ENCODE assay signal across 12 cellular contexts in the genomic region with DNA sequence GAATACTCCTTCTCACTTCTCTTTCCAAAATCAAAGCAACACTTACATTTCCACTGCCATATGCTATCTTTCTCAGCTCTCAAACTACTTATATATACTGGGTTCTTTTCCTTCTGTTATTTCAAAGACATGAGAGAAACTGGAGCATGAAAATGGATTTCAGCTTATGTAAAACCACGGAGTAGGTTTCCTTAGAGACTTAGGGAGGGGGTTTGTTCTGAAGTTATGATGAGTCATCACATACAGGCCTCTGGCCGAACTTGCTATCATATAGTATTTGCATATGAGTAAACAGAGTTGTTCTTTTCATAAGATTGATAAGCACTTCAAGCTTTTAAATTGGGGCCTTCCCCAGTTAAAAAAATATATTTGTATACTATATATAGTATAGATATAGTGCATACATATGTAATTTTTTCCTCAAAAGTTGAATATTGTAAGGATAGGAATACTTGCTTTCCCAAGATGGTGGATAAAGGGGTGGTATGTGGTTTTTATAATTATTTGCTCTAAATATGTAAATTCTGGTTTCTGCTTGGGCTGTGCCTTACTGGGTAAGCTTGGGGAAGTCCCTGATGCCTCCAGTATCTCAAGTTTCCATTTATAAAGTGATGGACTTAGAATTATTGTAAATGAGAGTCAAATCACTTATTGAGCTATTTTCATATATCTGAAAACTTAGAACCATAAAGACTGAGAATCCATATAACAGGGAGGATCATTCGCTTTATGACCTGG.
DNase-seq lines count a peak whose midpoint lies in the region; ATAC-seq, FAIRE-seq and TF ChIP-seq lines count a peak whose summit lies in the region.
"Had no signal": no experiment of that assay in that cellular context is flagged by ENCODE, and none has a peak within 500 bp of the region (broad histone marks: within the 10 kb centered on the region; RNA-seq: fewer than 3 reads in every experiment).

No MANE protein-coding gene starts in this region.

- H3K56ac ChIP-seq in H1 (replicated peaks; ENCODE audit: insufficient read length, low read depth, low read length): no peak overlapping the region

- no peaks in the 10 kb centered on the region for H3K4me1 ChIP-seq in A549
- peaks cover 0 to 2% (median 0%) of the 10 kb centered on the region in 4 experiments; a peak in 1 of 7 replicates for H3K4me1 ChIP-seq in H1 (replicated peaks in 1 of 4; ENCODE audit: control insufficient read depth in 3 of 4, insufficient read depth in 4 of 4, low read length in 3 of 4)
- H3K4me1 ChIP-seq: upper lobe of right lung had no signal

- 37% methylated on average over 3 of the region's 3 CpGs for WGBS in A549 (ENCODE audit: missing lambda C conversion rate)
- 72% methylated on average over 3 of the region's 3 CpGs; no CpG with 5 or more reads in 1 of the 2 experiments for WGBS in H1 (ENCODE audit: extremely low coverage in 1 of 2, insufficient coverage in 1 of 2, insufficient read length in 1 of 2, insufficient replicate concordance in 2 of 2, low coverage in 1 of 2, low lambda C conversion rate in 2 of 2, missing lambda C conversion rate in 1 of 2), 2 experiments

- no peak overlapping the region for H2BK15ac ChIP-seq in H1 (ENCODE audit: low read length)

- no peak overlapping the region for H2BK120ac ChIP-seq in H1 (replicated peaks; ENCODE audit: low read depth, low read length)

- TF ChIP-seq EP300 in A549 (IDR thresholded peaks at IDR 0.05) (no peak), H1 (IDR thresholded peaks at IDR 0.05; ENCODE audit: borderline replicate concordance in 1 of 2, low read depth in 2 of 2, low read length in 2 of 2) (no peak)

- POLR2A ChIA-PET in A549 (lab: Yijun Ruan, JAX): no interaction called here
- POLR2A ChIA-PET in H1 (lab: Charles Lee; ENCODE audit: partially characterized antibody): no interaction called here
- POLR2A ChIA-PET in activated CD4-positive, alpha-beta T cell treated with anti-CD3 and anti-CD28 coated beads, Interleukin-2, amount 10 ng/mL, durations not matched to agents 7 days and 5 days (lab: Charles Lee): no interaction called here

- no peaks in the 10 kb centered on the region for H3K36me3 ChIP-seq in H1 (ENCODE audit: control insufficient read depth in 2 of 4, insufficient read depth in 4 of 4, low read length in 3 of 4)
- H3K36me3 ChIP-seq: neutrophil, upper lobe of right lung had no signal

- H3K79me1 ChIP-seq in H1 (ENCODE audit: low read depth, low read length): no peaks in the 10 kb centered on the region

- H4K5ac ChIP-seq in H1 (ENCODE audit: insufficient read length, low read depth, low read length): no peak overlapping the region

- no peak for TF ChIP-seq POLR2A in A549 (IDR thresholded peaks at IDR 0.05; ENCODE audit: low read length)
- no peak for TF ChIP-seq POLR2A in H1 (IDR thresholded peaks at IDR 0.05; ENCODE audit: control extremely low read depth in 1 of 2, low read depth in 2 of 2, low read length in 2 of 2)

- no peak overlapping the region for H2BK5ac ChIP-seq in H1 (ENCODE audit: low read depth, low read length)

- H3K4me3 Mint-ChIP-seq in activated CD4-positive, alpha-beta T cell treated with anti-CD3 and anti-CD28 coated beads, Interleukin-2, amount 10 ng/mL, durations not matched to agents 7 days and 5 days: no peak overlapping the region
- H3K4me3 Mint-ChIP-seq: immature natural killer cell had no signal

- no peak overlapping the region for H3K4me2 ChIP-seq in A549
- H3K4me2 ChIP-seq in H1 (ENCODE audit: insufficient read depth in 1 of 2, low read depth in 2 of 2, low read length in 2 of 2): no peak overlapping the region

- H3K23me2 ChIP-seq in H1 (ENCODE audit: low read depth, low read length): no peaks in the 10 kb centered on the region

- H2BK12ac ChIP-seq in H1 (ENCODE audit: low read depth, low read length): no peak overlapping the region

- H4K8ac ChIP-seq in H1 (ENCODE audit: extremely low read depth, insufficient read depth, low read length): no peak overlapping the region

- no peaks in the 10 kb centered on the region for H3K27me3 Mint-ChIP-seq in activated CD4-positive, alpha-beta T cell treated with anti-CD3 and anti-CD28 coated beads, Interleukin-2, amount 10 ng/mL, durations not matched to agents 7 days and 5 days

- ATAC-seq in A549 (no peak), GM21529 (IDR thresholded peaks at IDR 0.05; ENCODE audit: unreplicated experiment) (peak; percentile 54), HG03095 (IDR thresholded peaks at IDR 0.05; ENCODE audit: unreplicated experiment) (no peak)
- ATAC-seq: upper lobe of right lung had no signal

- no peak overlapping the region for H2BK20ac ChIP-seq in H1 (ENCODE audit: low read length)

- no peaks in the 10 kb centered on the region for H3K9me3 Mint-ChIP-seq in activated CD4-positive, alpha-beta T cell treated with anti-CD3 and anti-CD28 coated beads, Interleukin-2, amount 10 ng/mL, durations not matched to agents 7 days and 5 days

- H3K4me1 Mint-ChIP-seq in activated CD4-positive, alpha-beta T cell treated with anti-CD3 and anti-CD28 coated beads, Interleukin-2, amount 10 ng/mL, durations not matched to agents 7 days and 5 days: no peaks in the 10 kb centered on the region
- H3K4me1 Mint-ChIP-seq: immature natural killer cell had no signal

- H3K27ac ChIP-seq in A549: no peak overlapping the region
- H3K27ac ChIP-seq in H1 (ENCODE audit: low read depth, low read length): no peak overlapping the region
- H3K27ac ChIP-seq: neutrophil, upper lobe of right lung had no signal

- H3K9ac ChIP-seq in H1 (replicated peaks in 1 of 4; ENCODE audit: extremely low read depth in 1 of 4, low read depth in 3 of 4, low read length in 3 of 4): no peak overlapping the region

- H3K18ac ChIP-seq in H1 (ENCODE audit: extremely low read depth, low read length): no peak overlapping the region

- no peaks in the 10 kb centered on the region for H3K36me3 Mint-ChIP-seq in activated CD4-positive, alpha-beta T cell treated with anti-CD3 and anti-CD28 coated beads, Interleukin-2, amount 10 ng/mL, durations not matched to agents 7 days and 5 days (ENCODE audit: low read depth)
- H3K36me3 Mint-ChIP-seq: immature natural killer cell had no signal

- TF ChIP-seq CTCF in A549 (IDR thresholded peaks at IDR 0.05): no peak
- TF ChIP-seq CTCF in H1 (IDR thresholded peaks at IDR 0.05; ENCODE audit: control extremely low read depth in 1 of 3, insufficient read depth in 1 of 3, low read depth in 1 of 3, low read length in 3 of 3): no peak

- in situ Hi-C loops in G401 (cut with HindIII; ENCODE audit: low sequenced_read_pairs): no loop called here

- H3K9me3 ChIP-seq in A549: no peaks in the 10 kb centered on the region
- H3K9me3 ChIP-seq in H1 (ENCODE audit: insufficient read depth in 2 of 2, low read depth in 1 of 2, low read length in 1 of 2): no peaks in the 10 kb centered on the region
- H3K9me3 ChIP-seq: neutrophil, upper lobe of right lung had no signal

- H3K4me3 ChIP-seq in A549 (no peak overlapping the region), H1 (ENCODE audit: extremely low read depth in 1 of 4, insufficient read depth in 2 of 4, low read depth in 3 of 4, low read length in 4 of 4) (no peak overlapping the region)
- H3K4me3 ChIP-seq: upper lobe of right lung had no signal

- CTCF ChIA-PET in A549 (lab: Yijun Ruan, JAX) (interaction anchor here (0.6 kb wide), 1 partner anchor 278 kb away, joined by 3 read pairs; no protein-coding TSS in a partner anchor), H1 (lab: Charles Lee; ENCODE audit: partially characterized antibody) (interaction anchor here (0.9 to 1.9 kb wide), 6 partner anchors 16 to 1258 kb away, joined by 3 to 5 read pairs (median 4); no protein-coding TSS in a partner anchor)
- CTCF ChIA-PET in activated CD4-positive, alpha-beta T cell treated with anti-CD3 and anti-CD28 coated beads, Interleukin-2, amount 10 ng/mL, durations not matched to agents 7 days and 5 days (lab: Charles Lee): no interaction called here

- H4K91ac ChIP-seq in H1 (replicated peaks; ENCODE audit: insufficient read length, low read length): no peak overlapping the region

- no peaks in the 10 kb centered on the region for H4K20me1 ChIP-seq in H1 (replicated peaks in 1 of 2; ENCODE audit: control insufficient read depth in 1 of 2, insufficient read depth in 2 of 2, low read length in 2 of 2)

- no peak overlapping the region for H3K27ac Mint-ChIP-seq in activated CD4-positive, alpha-beta T cell treated with anti-CD3 and anti-CD28 coated beads, Interleukin-2, amount 10 ng/mL, durations not matched to agents 7 days and 5 days
- H3K27ac Mint-ChIP-seq: immature natural killer cell had no signal

- no peak for DNase-seq in A549 (ENCODE audit: low read depth in 1 of 2, low spot score in 1 of 2)
- DNase-seq in LHCN-M2 (ENCODE audit: low read depth): peak; percentile 52
- no peak for DNase-seq in H1 (ENCODE audit: low read depth in 1 of 2, low spot score in 2 of 2)
- no peak for DNase-seq in NCI-H2196 treated with DMSO at 0.1 percent for 48 hours (lab: John Stamatoyannopoulos, UW; ENCODE audit: unreplicated experiment)
- no peak for DNase-seq in activated CD4-positive, alpha-beta T cell treated with anti-CD3 and anti-CD28 coated beads, Interleukin-2, amount 10 ng/mL, durations not matched to agents 7 days and 5 days
- no peak for DNase-seq in G401 (ENCODE audit: low spot score)
- DNase-seq: activated effector memory CD4-positive, alpha-beta T cell treated with Interleukin-2 at 50 U/mL for 16 hours; immature natural killer cell; upper lobe of right lung had no signal

- no peak overlapping the region for H3K14ac ChIP-seq in H1 (ENCODE audit: insufficient read length)

- H3K27me3 ChIP-seq in H1 (replicated peaks in 1 of 4; ENCODE audit: control insufficient read depth in 3 of 4, extremely low read depth in 1 of 4, insufficient read depth in 3 of 4, low read length in 3 of 4): no peaks in the 10 kb centered on the region
- H3K27me3 ChIP-seq: neutrophil, upper lobe of right lung had no signal

- no peak overlapping the region for H2AK5ac ChIP-seq in H1 (ENCODE audit: low read depth, low read length)

- no peak for TF ChIP-seq RAD21 in A549 (conservative IDR thresholded peaks at IDR 0.05 in 1 of 2, IDR thresholded peaks at IDR 0.05 in 1 of 2)
- no peak for TF ChIP-seq RAD21 in H1 (IDR thresholded peaks at IDR 0.05 in 1 of 2, conservative IDR thresholded peaks at IDR 0.05 in 1 of 2; ENCODE audit: low read depth in 2 of 2, low read length in 2 of 2)

- no peaks in the 10 kb centered on the region for H3K79me2 ChIP-seq in H1 (ENCODE audit: control insufficient read depth in 1 of 2, insufficient read depth in 2 of 2, low read length in 2 of 2)

- FAIRE-seq in A549 (lab: Jason Lieb, UNC) (no peak), H1 (lab: Jason Lieb, UNC) (no peak)

- H2AFZ ChIP-seq in H1 (ENCODE audit: low read length): no peak overlapping the region

- no peak overlapping the region for H3K4ac ChIP-seq in H1 (replicated peaks; ENCODE audit: insufficient read length, low read depth, low read length)

- H3K23ac ChIP-seq in H1 (ENCODE audit: insufficient read length): no peak overlapping the region

TF ChIP-seq in A549, 52 proteins besides CTCF, POLR2A, EP300 and RAD21 (continues in another document):
- TF ChIP-seq CBX2 (IDR thresholded peaks at IDR 0.05; ENCODE audit: borderline replicate concordance, low read depth): no peak

TF ChIP-seq in H1, 55 proteins besides CTCF, POLR2A, EP300 and RAD21:
- TF ChIP-seq MAFK (IDR thresholded peaks at IDR 0.05; ENCODE audit: low read depth, low read length) (0 out of 2 replicates have a peak, but pooled peaks have one; percentile 27), KDM4A (IDR thresholded peaks at IDR 0.05; ENCODE audit: low read depth, low read length, severe bottlenecking) (no peak)
